1 cellular context compared by ENCODE assay signal in the genomic region with DNA sequence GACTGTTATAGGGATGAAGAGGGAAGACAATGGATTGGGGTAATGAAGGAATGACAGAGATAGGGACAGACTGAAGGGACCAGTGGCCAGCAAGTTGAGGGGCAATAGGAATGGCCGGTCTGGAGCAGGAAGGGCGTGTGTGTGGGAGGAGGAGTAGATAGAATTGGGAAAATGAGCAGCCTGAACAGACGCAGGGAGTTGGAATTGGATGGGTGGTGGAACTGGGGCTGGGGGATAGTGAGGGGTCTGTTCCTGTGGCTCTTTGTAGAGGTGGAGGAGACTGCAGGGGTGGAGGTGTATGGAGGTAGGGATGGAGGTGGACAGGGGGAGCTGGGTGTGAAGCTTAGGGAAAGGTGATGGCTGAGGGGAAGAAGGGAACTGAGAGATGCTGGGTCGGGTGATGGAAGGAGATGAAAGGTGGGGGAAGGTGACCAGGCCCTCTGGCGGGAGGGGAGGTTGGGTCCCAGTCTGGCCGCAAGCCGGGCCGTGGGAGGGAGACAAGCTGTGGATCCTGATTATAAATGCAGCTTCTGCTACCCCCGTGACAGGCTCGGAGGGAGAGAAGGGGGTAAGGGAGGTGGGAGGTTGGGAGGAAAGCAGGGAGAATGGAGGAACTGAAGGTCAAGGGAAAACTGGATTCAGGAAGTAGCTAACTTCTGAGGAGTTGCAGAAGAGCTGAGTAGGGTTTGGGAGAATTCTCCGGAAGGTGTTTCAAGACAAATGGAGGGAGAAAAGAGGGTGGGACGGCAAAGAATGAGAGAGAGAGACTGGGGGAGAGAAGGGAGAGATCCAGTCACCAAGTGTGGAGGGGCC.
TF ChIP-seq lines count a peak whose summit lies in the region.

No MANE protein-coding gene starts in this region.

TF ChIP-seq in K562, 482 proteins besides CTCF, POLR2A, EP300 and RAD21 (continued from another document):
- TF ChIP-seq, protein P1, sequence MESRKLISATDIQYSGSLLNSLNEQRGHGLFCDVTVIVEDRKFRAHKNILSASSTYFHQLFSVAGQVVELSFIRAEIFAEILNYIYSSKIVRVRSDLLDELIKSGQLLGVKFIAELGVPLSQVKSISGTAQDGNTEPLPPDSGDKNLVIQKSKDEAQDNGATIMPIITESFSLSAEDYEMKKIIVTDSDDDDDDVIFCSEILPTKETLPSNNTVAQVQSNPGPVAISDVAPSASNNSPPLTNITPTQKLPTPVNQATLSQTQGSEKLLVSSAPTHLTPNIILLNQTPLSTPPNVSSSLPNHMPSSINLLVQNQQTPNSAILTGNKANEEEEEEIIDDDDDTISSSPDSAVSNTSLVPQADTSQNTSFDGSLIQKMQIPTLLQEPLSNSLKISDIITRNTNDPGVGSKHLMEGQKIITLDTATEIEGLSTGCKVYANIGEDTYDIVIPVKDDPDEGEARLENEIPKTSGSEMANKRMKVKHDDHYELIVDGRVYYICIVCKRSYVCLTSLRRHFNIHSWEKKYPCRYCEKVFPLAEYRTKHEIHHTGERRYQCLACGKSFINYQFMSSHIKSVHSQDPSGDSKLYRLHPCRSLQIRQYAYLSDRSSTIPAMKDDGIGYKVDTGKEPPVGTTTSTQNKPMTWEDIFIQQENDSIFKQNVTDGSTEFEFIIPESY (CRISPR knock-in tag; IDR thresholded peaks at IDR 0.05) = no peak
- TF ChIP-seq, protein P2, sequence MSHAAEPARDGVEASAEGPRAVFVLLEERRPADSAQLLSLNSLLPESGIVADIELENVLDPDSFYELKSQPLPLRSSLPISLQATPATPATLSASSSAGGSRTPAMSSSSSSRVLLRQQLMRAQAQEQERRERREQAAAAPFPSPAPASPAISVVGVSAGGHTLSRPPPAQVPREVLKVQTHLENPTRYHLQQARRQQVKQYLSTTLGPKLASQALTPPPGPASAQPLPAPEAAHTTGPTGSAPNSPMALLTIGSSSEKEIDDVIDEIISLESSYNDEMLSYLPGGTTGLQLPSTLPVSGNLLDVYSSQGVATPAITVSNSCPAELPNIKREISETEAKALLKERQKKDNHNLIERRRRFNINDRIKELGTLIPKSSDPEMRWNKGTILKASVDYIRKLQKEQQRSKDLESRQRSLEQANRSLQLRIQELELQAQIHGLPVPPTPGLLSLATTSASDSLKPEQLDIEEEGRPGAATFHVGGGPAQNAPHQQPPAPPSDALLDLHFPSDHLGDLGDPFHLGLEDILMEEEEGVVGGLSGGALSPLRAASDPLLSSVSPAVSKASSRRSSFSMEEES (CRISPR knock-in tag; IDR thresholded peaks at IDR 0.05) = no peak
- TF ChIP-seq TAF15 (IDR thresholded peaks at IDR 0.05; ENCODE audit: low read depth, low read length) (no peak), GATA2 (CRISPR knock-in tag; IDR thresholded peaks at IDR 0.05) (peak; percentile 69), ZNF41 (CRISPR knock-in tag; conservative IDR thresholded peaks at IDR 0.05) (no peak)
